In genomic region chr10:30431435-30431911, GRCh38 we compare ENCODE assay signal across 12 cellular contexts. TPM values are rescaled to one million over a fixed set of nuclear protein-coding genes. Genes with fewer than 3 reads are reported as not detected.
A peak's percentile ranks its signal among the peaks of the same experiment; 100 is the strongest.
DNase-seq lines count a peak whose midpoint lies in the region; ATAC-seq and TF ChIP-seq lines count a peak whose summit lies in the region.
"Had no signal": no experiment of that assay in that cellular context is flagged by ENCODE, and none has a peak within 500 bp of the region (broad histone marks: within the 10 kb centered on the region; RNA-seq: fewer than 3 reads in every experiment).

No MANE protein-coding gene starts in this region.

- DNase-seq in CD8-positive, alpha-beta T cell: no peak
- DNase-seq in PC-9 (peak; percentile 54 to 67), fibroblast of villous mesenchyme (ENCODE audit: low read depth) (peak; percentile 78)
- no peak for DNase-seq in effector memory CD8-positive, alpha-beta T cell
- DNase-seq: activated CD4-positive, alpha-beta T cell treated with anti-CD3 and anti-CD28 coated beads, Interleukin-2, amount 50 U/mL, for 1 hour; DND-41; erythroblast; stimulated activated CD4-positive, alpha-beta T cell treated with anti-CD3 and anti-CD28 coated beads, Interleukin-15, amount 100 ng/mL, for 24 hours had no signal

- peaks cover 9% of the 10 kb centered on the region for H3K4me1 ChIP-seq in CD8-positive, alpha-beta T cell (ENCODE audit: insufficient read depth, low read length)
- H3K4me1 ChIP-seq in PC-9 (replicated peaks; ENCODE audit: insufficient read depth): peaks cover 44% of the 10 kb centered on the region
- peaks cover 6% of the 10 kb centered on the region for H3K4me1 ChIP-seq in parathyroid adenoma

- H3K4me3 ChIP-seq in CD8-positive, alpha-beta T cell (ENCODE audit: low read depth, low read length): no peak overlapping the region
- H3K4me3 ChIP-seq in PC-9: peak overlapping the region; percentile 31; the same call in 1 of the 2 replicates
- peak overlapping the region; percentile 10 for H3K4me3 ChIP-seq in fibroblast of villous mesenchyme (ENCODE audit: low read depth, low read length)
- peak overlapping the region; percentile 24 for H3K4me3 ChIP-seq in parathyroid adenoma (ENCODE audit: low read depth, low read length)

- peak overlapping the region; percentile 36 for H2AFZ ChIP-seq in PC-9
- peak overlapping the region; percentile 50 for H2AFZ ChIP-seq in parathyroid adenoma

- ATAC-seq in CD8-positive, alpha-beta T cell: no peak
- no peak for ATAC-seq in GM19395 (IDR thresholded peaks at IDR 0.05; ENCODE audit: unreplicated experiment)
- no peak for ATAC-seq in effector memory CD8-positive, alpha-beta T cell (replicated peaks)
- ATAC-seq in GM21423 (IDR thresholded peaks at IDR 0.05; ENCODE audit: unreplicated experiment): no peak
- ATAC-seq in HG03175 (IDR thresholded peaks at IDR 0.05; ENCODE audit: unreplicated experiment): no peak

- no peaks in the 10 kb centered on the region for H3K27me3 Mint-ChIP-seq in CD8-positive, alpha-beta T cell (ENCODE audit: low read depth)
- no peaks in the 10 kb centered on the region for H3K27me3 Mint-ChIP-seq in effector memory CD8-positive, alpha-beta T cell

- no peak for TF ChIP-seq CTCF in CD8-positive, alpha-beta T cell (IDR thresholded peaks at IDR 0.05)
- TF ChIP-seq CTCF in PC-9 (conservative IDR thresholded peaks at IDR 0.05) (no peak), fibroblast of villous mesenchyme (IDR thresholded peaks at IDR 0.05; ENCODE audit: insufficient read depth, low read depth, low read length) (no peak), parathyroid adenoma (IDR thresholded peaks at IDR 0.05) (no peak)

- POLR2A ChIA-PET in CD8-positive, alpha-beta T cell (lab: Charles Lee): interaction anchor here (0.9 kb wide), 1 partner anchor 98 kb away, joined by 3 read pairs; no protein-coding TSS in a partner anchor
- POLR2A ChIA-PET in PC-9 (lab: Charles Lee; ENCODE audit: unreplicated experiment): interaction anchor here (0.6 to 1.0 kb wide), 11 partner anchors 8 to 1282 kb away, joined by 3 to 21 read pairs (median 5); no protein-coding TSS in a partner anchor

- CTCF ChIA-PET in CD8-positive, alpha-beta T cell (lab: Charles Lee): interaction anchor here (0.6 to 0.7 kb wide), 2 partner anchors 98 to 105 kb away, joined by 3 read pairs; no protein-coding TSS in a partner anchor
- CTCF ChIA-PET in PC-9 (lab: Charles Lee): interaction anchor here (0.6 to 0.7 kb wide), 4 partner anchors 18 to 940 kb away, joined by 3 to 5 read pairs (median 4); no protein-coding TSS in a partner anchor

- intact Hi-C loops in CD8-positive, alpha-beta T cell (cut with DNase I, micrococcal nuclease): loop anchor here (5.0 kb wide), 3 partner anchors 84 to 101 kb away; partner anchors contain the start of gene MTPAP (in 1 of the 2)
- intact Hi-C loops in PC-9 (cut with micrococcal nuclease; ENCODE audit: unreplicated experiment): loop anchor here (1.0 to 5.0 kb wide), 2 partner anchors 8 to 101 kb away; no protein-coding TSS in a partner anchor

- no peaks in the 10 kb centered on the region for H3K36me3 ChIP-seq in CD8-positive, alpha-beta T cell (ENCODE audit: insufficient read depth, low read length)
- H3K36me3 ChIP-seq in PC-9 (ENCODE audit: low read depth) (no peaks in the 10 kb centered on the region), parathyroid adenoma (ENCODE audit: control insufficient read depth, insufficient read depth, low read length) (no peaks in the 10 kb centered on the region)

- H3K27ac Mint-ChIP-seq in CD8-positive, alpha-beta T cell: no peak overlapping the region
- no peak overlapping the region for H3K27ac Mint-ChIP-seq in effector memory CD8-positive, alpha-beta T cell

- peak overlapping the region; percentile 51 for H3K4me3 Mint-ChIP-seq in CD8-positive, alpha-beta T cell
- no peak overlapping the region for H3K4me3 Mint-ChIP-seq in effector memory CD8-positive, alpha-beta T cell

- H3F3A ChIP-seq in PC-9 (ENCODE audit: insufficient read depth, low read depth): peaks cover 21% of the 10 kb centered on the region; the same call in 1 of the 2 replicates

- no peak overlapping the region for H3K9ac ChIP-seq in parathyroid adenoma

- peaks cover 7% of the 10 kb centered on the region for H3K36me3 Mint-ChIP-seq in CD8-positive, alpha-beta T cell
- peaks cover 43% of the 10 kb centered on the region for H3K36me3 Mint-ChIP-seq in effector memory CD8-positive, alpha-beta T cell (ENCODE audit: insufficient read depth)

- H3K9me3 ChIP-seq in CD8-positive, alpha-beta T cell (ENCODE audit: low read length): no peaks in the 10 kb centered on the region
- H3K9me3 ChIP-seq in PC-9 (ENCODE audit: insufficient read depth, low read depth) (no peaks in the 10 kb centered on the region), parathyroid adenoma (ENCODE audit: control insufficient read depth, low read length) (no peaks in the 10 kb centered on the region)

- no peaks in the 10 kb centered on the region; the same call in 1 of the 2 replicates for H4K20me1 ChIP-seq in PC-9 (ENCODE audit: insufficient read depth)

- no peak overlapping the region for H3K27ac ChIP-seq in CD8-positive, alpha-beta T cell (ENCODE audit: low read depth, low read length)
- peak overlapping the region; percentile 61 for H3K27ac ChIP-seq in PC-9
- peak overlapping the region; percentile 13 for H3K27ac ChIP-seq in parathyroid adenoma

- H3K4me2 ChIP-seq in PC-9 (peak overlapping the region; percentile 73), parathyroid adenoma (ENCODE audit: low read length) (peak overlapping the region; percentile 62)

- H3K79me2 ChIP-seq in PC-9 (ENCODE audit: low read depth): peaks cover 20% of the 10 kb centered on the region
- H3K79me2 ChIP-seq in parathyroid adenoma: no peaks in the 10 kb centered on the region

- no peaks in the 10 kb centered on the region for H3K9me2 ChIP-seq in PC-9 (ENCODE audit: insufficient read depth)

- H3K4me1 Mint-ChIP-seq in CD8-positive, alpha-beta T cell (ENCODE audit: low read depth): peaks cover 31% of the 10 kb centered on the region
- H3K4me1 Mint-ChIP-seq in effector memory CD8-positive, alpha-beta T cell (ENCODE audit: low read depth in 2 of 2): peaks cover 25 to 26% of the 10 kb centered on the region in 2 donors

- H3K9me3 Mint-ChIP-seq in CD8-positive, alpha-beta T cell: no peaks in the 10 kb centered on the region
- H3K9me3 Mint-ChIP-seq in effector memory CD8-positive, alpha-beta T cell: no peaks in the 10 kb centered on the region

- BruUV-seq in PC-9 (replicated peaks; lab: Mats Ljungman, UMichigan): no TSS peak

- no peaks in the 10 kb centered on the region for H3K27me3 ChIP-seq in CD8-positive, alpha-beta T cell (ENCODE audit: insufficient read depth, low read length)
- H3K27me3 ChIP-seq in PC-9 (ENCODE audit: insufficient read depth, low read depth) (no peaks in the 10 kb centered on the region), parathyroid adenoma (ENCODE audit: control insufficient read depth, insufficient read depth, low read length) (no peaks in the 10 kb centered on the region)

RNA-seq across cellular contexts. Expression of gene MAP3K8, which starts 2.5 kb away (rescaled TPM):
- total RNA-seq in CD8-positive, alpha-beta T cell: 10 to 100 TPM; 42.4 to 48.6 TPM
- total RNA-seq in PC-9 (2021) (14.3 and 16.4 TPM in 2 replicates), fibroblast of villous mesenchyme (14.2 and 31.1 TPM in 2 replicates)

Comparison
In these comparisons a context has a peak if more than half of its experiments do, and no peak if none do; other contexts are left out.
1. DNase-seq: peak in PC-9 (2 of 2) and fibroblast of villous mesenchyme (single experiment); none in CD8-positive, alpha-beta T cell (0 of 7) and effector memory CD8-positive, alpha-beta T cell (0 of 3).